Comparison of ENCODE assay signal across 10 cellular contexts in genomic region chr13:50358221-50358620, GRCh38.
A peak's percentile ranks its signal among the peaks of the same experiment; 100 is the strongest.
DNase-seq lines count a peak whose midpoint lies in the region; TF ChIP-seq lines count a peak whose summit lies in the region.
"Had no signal": no experiment of that assay in that cellular context is flagged by ENCODE, and none has a peak within 500 bp of the region (broad histone marks: within the 10 kb centered on the region; RNA-seq: fewer than 3 reads in every experiment).

No MANE protein-coding gene starts in this region.

- peaks cover 12% of the 10 kb centered on the region for H3K27me3 Mint-ChIP-seq in activated T-helper 1 cell treated with anti-CD3 and anti-CD28 coated beads, Interleukin-12 subunit alpha, Interleukin-12 subunit beta, Interleukin-2, Interleukin-4 antibody, amounts not matched to agents 30 ng/mL and 10 ng/mL and 1 ng/mL, durations not matched to agents 14 hours and 24 hours and 36 hours (ENCODE audit: insufficient read depth)

- no peak for TF ChIP-seq EP300 in stomach (IDR thresholded peaks at IDR 0.05)

- no peak for TF ChIP-seq CTCF in stomach (IDR thresholded peaks at IDR 0.05)

- H3K4me3 ChIP-seq in stomach = no peak overlapping the region
- H3K4me3 ChIP-seq: colonic mucosa, SJSA1 had no signal

- H3K36me3 ChIP-seq in stomach = no peaks in the 10 kb centered on the region
- H3K36me3 ChIP-seq: colonic mucosa, SJSA1 had no signal

- no peaks in the 10 kb centered on the region for H3K9me3 Mint-ChIP-seq in activated T-helper 1 cell treated with anti-CD3 and anti-CD28 coated beads, Interleukin-12 subunit alpha, Interleukin-12 subunit beta, Interleukin-2, Interleukin-4 antibody, amounts not matched to agents 30 ng/mL and 10 ng/mL and 1 ng/mL, durations not matched to agents 14 hours and 24 hours and 36 hours

- DNase-seq in NCI-H446 (lab: John Stamatoyannopoulos, UW) (peak; percentile 61 to 76), astrocyte of the hippocampus (ENCODE audit: low read depth, low spot score) (peak; percentile 56), inferior parietal cortex (ENCODE audit: extremely low spot score) (peak; percentile 27), stomach (no peak), HUDEP-2 (lab: John Stamatoyannopoulos, UW; ENCODE audit: unreplicated experiment in 76 of 76) (no peak), hepatic stellate cell (ENCODE audit: low spot score) (no peak)
- no peak for DNase-seq in activated T-helper 1 cell treated with anti-CD3 and anti-CD28 coated beads, Interleukin-12 subunit alpha, Interleukin-12 subunit beta, Interleukin-2, Interleukin-4 antibody, amounts not matched to agents 30 ng/mL and 10 ng/mL and 1 ng/mL, durations not matched to agents 14 hours and 24 hours and 36 hours (ENCODE audit: low spot score)
- DNase-seq: colonic mucosa, Kasumi-1 had no signal

- H3K27ac ChIP-seq in stomach = peak overlapping the region in 4 of 5 donors; percentile 16 to 66 (median 60)
- H3K27ac ChIP-seq: colonic mucosa, SJSA1 had no signal

- H3K4me1 ChIP-seq in stomach = peaks cover 11 to 43% (median 22%) of the 10 kb centered on the region in 4 donors
- H3K4me1 ChIP-seq: colonic mucosa had no signal

- no peaks in the 10 kb centered on the region for H3K9me3 ChIP-seq in stomach
- H3K9me3 ChIP-seq: colonic mucosa, SJSA1 had no signal

- no peaks in the 10 kb centered on the region for H3K27me3 ChIP-seq in stomach
- H3K27me3 ChIP-seq: colonic mucosa, SJSA1 had no signal

- no peak for TF ChIP-seq POLR2A in stomach (IDR thresholded peaks at IDR 0.05)

- peaks cover 9% of the 10 kb centered on the region for H3K36me3 Mint-ChIP-seq in activated T-helper 1 cell treated with anti-CD3 and anti-CD28 coated beads, Interleukin-12 subunit alpha, Interleukin-12 subunit beta, Interleukin-2, Interleukin-4 antibody, amounts not matched to agents 30 ng/mL and 10 ng/mL and 1 ng/mL, durations not matched to agents 14 hours and 24 hours and 36 hours (ENCODE audit: low read depth)

- intact Hi-C loops in stomach (cut with DNase I; ENCODE audit: low total_unique reads) = no loop called here
- intact Hi-C loops in activated T-helper 1 cell treated with anti-CD3 and anti-CD28 coated beads, Interleukin-12 subunit alpha, Interleukin-12 subunit beta, Interleukin-2, Interleukin-4 antibody, amounts not matched to agents 30 ng/mL and 10 ng/mL and 1 ng/mL, durations not matched to agents 14 hours and 24 hours and 36 hours (cut with micrococcal nuclease) = no loop called here

- H3K27ac Mint-ChIP-seq in activated T-helper 1 cell treated with anti-CD3 and anti-CD28 coated beads, Interleukin-12 subunit alpha, Interleukin-12 subunit beta, Interleukin-2, Interleukin-4 antibody, amounts not matched to agents 30 ng/mL and 10 ng/mL and 1 ng/mL, durations not matched to agents 14 hours and 24 hours and 36 hours = no peak overlapping the region

- H3K4me1 Mint-ChIP-seq in activated T-helper 1 cell treated with anti-CD3 and anti-CD28 coated beads, Interleukin-12 subunit alpha, Interleukin-12 subunit beta, Interleukin-2, Interleukin-4 antibody, amounts not matched to agents 30 ng/mL and 10 ng/mL and 1 ng/mL, durations not matched to agents 14 hours and 24 hours and 36 hours (ENCODE audit: low read depth) = peaks cover 60% of the 10 kb centered on the region

- no peak overlapping the region for H3K4me3 Mint-ChIP-seq in activated T-helper 1 cell treated with anti-CD3 and anti-CD28 coated beads, Interleukin-12 subunit alpha, Interleukin-12 subunit beta, Interleukin-2, Interleukin-4 antibody, amounts not matched to agents 30 ng/mL and 10 ng/mL and 1 ng/mL, durations not matched to agents 14 hours and 24 hours and 36 hours

Comparison
In these comparisons a context has a peak if more than half of its experiments do, and no peak if none do; other contexts are left out.
1. DNase-seq: peak in NCI-H446 (2 of 2), astrocyte of the hippocampus (single experiment) and inferior parietal cortex (single experiment); none in stomach (single experiment), HUDEP-2 (0 of 76), hepatic stellate cell (single experiment) and activated T-helper 1 cell treated with anti-CD3 and anti-CD28 coated beads, Interleukin-12 subunit alpha, Interleukin-12 subunit beta, Interleukin-2, Interleukin-4 antibody, amounts not matched to agents 30 ng/mL and 10 ng/mL and 1 ng/mL, durations not matched to agents 14 hours and 24 hours and 36 hours (single experiment).